22 cellular contexts compared by ENCODE assay signal in genomic region chrX:131225078-131225477, GRCh38.
"Had no signal": no experiment of that assay in that cellular context is flagged by ENCODE, and none has a peak within 500 bp of the region (broad histone marks: within the 10 kb centered on the region; RNA-seq: fewer than 3 reads in every experiment).

No MANE protein-coding gene starts in this region.

- DNase-seq: activated CD4-positive, alpha-beta memory T cell treated with anti-CD3 and anti-CD28 coated beads, Interleukin-2, amount 10 ng/mL, durations not matched to agents 7 days and 5 days; activated CD4-positive, alpha-beta T cell treated with anti-CD3 and anti-CD28 coated beads, Interleukin-2, amount 10 ng/mL, durations not matched to agents 7 days and 5 days; activated CD4-positive, CD25-positive, alpha-beta regulatory T cell; activated CD8-positive, alpha-beta memory T cell treated with anti-CD3 and anti-CD28 coated beads, Interleukin-2, amount 50 U/mL, for 4 hours; activated gamma-delta T cell treated with Interleukin-2 at 50 U/mL for 16 hours; activated naive CD4-positive, alpha-beta T cell treated with anti-CD3 and anti-CD28 coated beads, Interleukin-2, amount 10 ng/mL, durations not matched to agents 7 days and 5 days; activated naive CD8-positive, alpha-beta T cell treated with anti-CD3 and anti-CD28 coated beads for 36 hours; activated T-cell treated with anti-CD3 and anti-CD28 coated beads, Interleukin-2, amount 50 U/mL, for 72 hours; brain microvascular endothelial cell; MM.1S; NCI-H1092; NCI-H1417; NCI-H1930; NCI-H2171; NCI-H2227 treated with DMSO at 0.1 percent for 48 hours; NCI-H446 treated with DMSO at 0.1 percent for 48 hours; NCI-H526; NCI-H774; NK-92 treated with Interleukin-12 subunit alpha and Interleukin-12 subunit beta, amount 100 ng/mL, for 24 hours; RPMI8226 had no signal

- ATAC-seq: activated T-cell treated with anti-CD3 and anti-CD28 coated beads, Interleukin-2, amount 50 U/mL, for 72 hours; Panc1; Right ventricle myocardium inferior had no signal
